Comparison of ENCODE assay signal across 1 cellular context in the genomic region with DNA sequence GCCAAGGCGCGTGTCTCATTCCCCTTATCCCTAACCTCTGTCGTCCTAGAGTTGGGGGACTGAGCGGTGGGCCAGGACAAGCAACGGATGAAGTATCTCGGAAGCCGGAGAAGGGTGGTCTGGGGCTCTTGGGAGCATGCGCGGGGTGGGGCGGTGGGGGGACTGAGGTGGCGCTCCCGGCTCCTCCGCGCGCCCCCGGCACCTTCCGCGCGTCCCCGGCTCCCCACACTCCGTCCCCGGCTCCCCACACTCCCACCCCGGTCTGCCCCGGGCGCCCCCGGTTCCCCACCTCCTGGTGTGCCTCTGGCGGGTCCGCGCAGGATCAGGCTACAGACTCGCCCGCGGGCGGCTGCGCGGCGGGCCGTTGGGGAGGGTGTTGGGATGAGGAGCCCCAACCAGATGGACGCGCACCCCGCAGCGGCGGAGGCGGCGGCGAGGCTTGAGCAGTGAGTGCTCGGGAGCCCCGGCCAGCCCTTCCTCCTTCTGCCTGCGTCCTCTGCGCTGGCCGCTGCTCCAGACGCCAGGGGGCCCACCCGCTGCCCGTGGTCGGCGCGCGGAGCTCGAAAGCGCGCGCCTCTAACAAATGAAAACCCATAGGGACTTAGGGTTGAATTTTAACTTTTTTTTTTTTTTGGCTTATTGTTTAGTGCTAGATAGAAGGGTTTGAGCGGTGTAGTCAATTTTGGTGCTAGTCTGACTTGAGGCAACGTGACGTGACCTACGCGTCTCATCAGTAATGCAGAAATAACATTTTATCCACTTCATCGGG.
TF ChIP-seq lines count a peak whose summit lies in the region.

No MANE protein-coding gene starts in this region.

TF ChIP-seq in HepG2, 621 proteins besides CTCF, POLR2A, EP300 and RAD21 (continued from another document and continues in another):
- TF ChIP-seq, protein P1, sequence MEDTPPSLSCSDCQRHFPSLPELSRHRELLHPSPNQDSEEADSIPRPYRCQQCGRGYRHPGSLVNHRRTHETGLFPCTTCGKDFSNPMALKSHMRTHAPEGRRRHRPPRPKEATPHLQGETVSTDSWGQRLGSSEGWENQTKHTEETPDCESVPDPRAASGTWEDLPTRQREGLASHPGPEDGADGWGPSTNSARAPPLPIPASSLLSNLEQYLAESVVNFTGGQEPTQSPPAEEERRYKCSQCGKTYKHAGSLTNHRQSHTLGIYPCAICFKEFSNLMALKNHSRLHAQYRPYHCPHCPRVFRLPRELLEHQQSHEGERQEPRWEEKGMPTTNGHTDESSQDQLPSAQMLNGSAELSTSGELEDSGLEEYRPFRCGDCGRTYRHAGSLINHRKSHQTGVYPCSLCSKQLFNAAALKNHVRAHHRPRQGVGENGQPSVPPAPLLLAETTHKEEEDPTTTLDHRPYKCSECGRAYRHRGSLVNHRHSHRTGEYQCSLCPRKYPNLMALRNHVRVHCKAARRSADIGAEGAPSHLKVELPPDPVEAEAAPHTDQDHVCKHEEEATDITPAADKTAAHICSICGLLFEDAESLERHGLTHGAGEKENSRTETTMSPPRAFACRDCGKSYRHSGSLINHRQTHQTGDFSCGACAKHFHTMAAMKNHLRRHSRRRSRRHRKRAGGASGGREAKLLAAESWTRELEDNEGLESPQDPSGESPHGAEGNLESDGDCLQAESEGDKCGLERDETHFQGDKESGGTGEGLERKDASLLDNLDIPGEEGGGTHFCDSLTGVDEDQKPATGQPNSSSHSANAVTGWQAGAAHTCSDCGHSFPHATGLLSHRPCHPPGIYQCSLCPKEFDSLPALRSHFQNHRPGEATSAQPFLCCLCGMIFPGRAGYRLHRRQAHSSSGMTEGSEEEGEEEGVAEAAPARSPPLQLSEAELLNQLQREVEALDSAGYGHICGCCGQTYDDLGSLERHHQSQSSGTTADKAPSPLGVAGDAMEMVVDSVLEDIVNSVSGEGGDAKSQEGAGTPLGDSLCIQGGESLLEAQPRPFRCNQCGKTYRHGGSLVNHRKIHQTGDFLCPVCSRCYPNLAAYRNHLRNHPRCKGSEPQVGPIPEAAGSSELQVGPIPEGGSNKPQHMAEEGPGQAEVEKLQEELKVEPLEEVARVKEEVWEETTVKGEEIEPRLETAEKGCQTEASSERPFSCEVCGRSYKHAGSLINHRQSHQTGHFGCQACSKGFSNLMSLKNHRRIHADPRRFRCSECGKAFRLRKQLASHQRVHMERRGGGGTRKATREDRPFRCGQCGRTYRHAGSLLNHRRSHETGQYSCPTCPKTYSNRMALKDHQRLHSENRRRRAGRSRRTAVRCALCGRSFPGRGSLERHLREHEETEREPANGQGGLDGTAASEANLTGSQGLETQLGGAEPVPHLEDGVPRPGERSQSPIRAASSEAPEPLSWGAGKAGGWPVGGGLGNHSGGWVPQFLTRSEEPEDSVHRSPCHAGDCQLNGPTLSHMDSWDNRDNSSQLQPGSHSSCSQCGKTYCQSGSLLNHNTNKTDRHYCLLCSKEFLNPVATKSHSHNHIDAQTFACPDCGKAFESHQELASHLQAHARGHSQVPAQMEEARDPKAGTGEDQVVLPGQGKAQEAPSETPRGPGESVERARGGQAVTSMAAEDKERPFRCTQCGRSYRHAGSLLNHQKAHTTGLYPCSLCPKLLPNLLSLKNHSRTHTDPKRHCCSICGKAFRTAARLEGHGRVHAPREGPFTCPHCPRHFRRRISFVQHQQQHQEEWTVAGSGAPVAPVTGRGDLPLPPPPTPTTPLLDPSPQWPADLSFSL (CRISPR knock-in tag; IDR thresholded peaks at IDR 0.05), result no peak
- TF ChIP-seq ZNF567 (CRISPR knock-in tag; IDR thresholded peaks at IDR 0.05; ENCODE audit: borderline replicate concordance) (0 out of 2 replicates have a peak, but pooled peaks have one; percentile 55), SMARCE1 (IDR thresholded peaks at IDR 0.05; ENCODE audit: borderline replicate concordance) (no peak), HOXA3 (CRISPR knock-in tag; IDR thresholded peaks at IDR 0.05) (peak; percentile 60), CHCHD3 (CRISPR knock-in tag; IDR thresholded peaks at IDR 0.05) (no peak), HNF4A (CRISPR knock-in tag; IDR thresholded peaks at IDR 0.05) (no peak), ZZZ3 (CRISPR knock-in tag; IDR thresholded peaks at IDR 0.05; ENCODE audit: borderline replicate concordance) (no peak), AGO2 (optimal IDR thresholded peaks at IDR 0.05; ENCODE audit: low read depth, low read length) (peak; percentile 37), ZFP1 (CRISPR knock-in tag; IDR thresholded peaks at IDR 0.05) (no peak), KMT2B (CRISPR knock-in tag; IDR thresholded peaks at IDR 0.05) (0 out of 2 replicates have a peak, but pooled peaks have one; percentile 35), ZNF431 (CRISPR knock-in tag; IDR thresholded peaks at IDR 0.05; ENCODE audit: borderline replicate concordance, low read depth) (no peak), ZNF678 (CRISPR knock-in tag; IDR thresholded peaks at IDR 0.05) (no peak), NONO (IDR thresholded peaks at IDR 0.05) (no peak), NONO (CRISPR knock-in tag; conservative IDR thresholded peaks at IDR 0.05) (no peak), ZFP41 (CRISPR knock-in tag; IDR thresholded peaks at IDR 0.05; ENCODE audit: borderline replicate concordance) (no peak), DPF2 (CRISPR knock-in tag; IDR thresholded peaks at IDR 0.05; ENCODE audit: borderline replicate concordance, low read depth) (no peak), ATF7 (IDR thresholded peaks at IDR 0.05) (no peak), ATF7 (CRISPR knock-in tag; IDR thresholded peaks at IDR 0.05) (no peak; the same call in 1 of the 2 replicates), PRMT3 (CRISPR knock-in tag; IDR thresholded peaks at IDR 0.05; ENCODE audit: borderline replicate concordance, low read depth) (no peak), MAZ (IDR thresholded peaks at IDR 0.05; ENCODE audit: borderline replicate concordance, low read depth, low read length) (no peak), MAZ (CRISPR knock-in tag; IDR thresholded peaks at IDR 0.05; ENCODE audit: low read depth) (peak; percentile 76; the same call in 1 of the 2 replicates), ZFY (CRISPR knock-in tag; IDR thresholded peaks at IDR 0.05) (peak; percentile 38; the same call in 1 of the 2 replicates), CEBPB (IDR thresholded peaks at IDR 0.05; ENCODE audit: borderline replicate concordance, low read depth, low read length) (no peak), SNAI1 (CRISPR knock-in tag; IDR thresholded peaks at IDR 0.05; ENCODE audit: borderline replicate concordance) (no peak), ZNF256 (CRISPR knock-in tag; conservative IDR thresholded peaks at IDR 0.05) (no peak), ZNF589 (CRISPR knock-in tag; conservative IDR thresholded peaks at IDR 0.05) (no peak), MXD4 (CRISPR knock-in tag; IDR thresholded peaks at IDR 0.05) (peak; percentile 69; the same call in 1 of the 2 replicates), ZNF20 (CRISPR knock-in tag; IDR thresholded peaks at IDR 0.05) (no peak)
- TF ChIP-seq, protein P2, sequence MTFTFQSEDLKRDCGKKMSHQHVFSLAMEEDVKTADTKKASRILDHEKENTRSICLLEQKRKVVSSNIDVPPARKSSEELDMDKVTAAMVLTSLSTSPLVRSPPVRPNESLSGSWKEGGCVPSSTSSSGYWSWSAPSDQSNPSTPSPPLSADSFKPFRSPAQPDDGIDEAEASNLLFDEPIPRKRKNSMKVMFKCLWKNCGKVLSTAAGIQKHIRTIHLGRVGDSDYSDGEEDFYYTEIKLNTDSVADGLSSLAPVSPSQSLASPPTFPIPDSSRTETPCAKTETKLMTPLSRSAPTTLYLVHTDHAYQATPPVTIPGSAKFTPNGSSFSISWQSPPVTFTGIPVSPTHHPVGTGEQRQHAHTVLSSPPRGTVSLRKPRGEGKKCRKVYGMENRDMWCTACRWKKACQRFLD (CRISPR knock-in tag; IDR thresholded peaks at IDR 0.05; ENCODE audit: borderline replicate concordance), result no peak
- TF ChIP-seq, protein P3, sequence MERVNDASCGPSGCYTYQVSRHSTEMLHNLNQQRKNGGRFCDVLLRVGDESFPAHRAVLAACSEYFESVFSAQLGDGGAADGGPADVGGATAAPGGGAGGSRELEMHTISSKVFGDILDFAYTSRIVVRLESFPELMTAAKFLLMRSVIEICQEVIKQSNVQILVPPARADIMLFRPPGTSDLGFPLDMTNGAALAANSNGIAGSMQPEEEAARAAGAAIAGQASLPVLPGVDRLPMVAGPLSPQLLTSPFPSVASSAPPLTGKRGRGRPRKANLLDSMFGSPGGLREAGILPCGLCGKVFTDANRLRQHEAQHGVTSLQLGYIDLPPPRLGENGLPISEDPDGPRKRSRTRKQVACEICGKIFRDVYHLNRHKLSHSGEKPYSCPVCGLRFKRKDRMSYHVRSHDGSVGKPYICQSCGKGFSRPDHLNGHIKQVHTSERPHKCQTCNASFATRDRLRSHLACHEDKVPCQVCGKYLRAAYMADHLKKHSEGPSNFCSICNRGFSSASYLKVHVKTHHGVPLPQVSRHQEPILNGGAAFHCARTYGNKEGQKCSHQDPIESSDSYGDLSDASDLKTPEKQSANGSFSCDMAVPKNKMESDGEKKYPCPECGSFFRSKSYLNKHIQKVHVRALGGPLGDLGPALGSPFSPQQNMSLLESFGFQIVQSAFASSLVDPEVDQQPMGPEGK (CRISPR knock-in tag; IDR thresholded peaks at IDR 0.05), result peak; percentile 89
- TF ChIP-seq, protein P4, sequence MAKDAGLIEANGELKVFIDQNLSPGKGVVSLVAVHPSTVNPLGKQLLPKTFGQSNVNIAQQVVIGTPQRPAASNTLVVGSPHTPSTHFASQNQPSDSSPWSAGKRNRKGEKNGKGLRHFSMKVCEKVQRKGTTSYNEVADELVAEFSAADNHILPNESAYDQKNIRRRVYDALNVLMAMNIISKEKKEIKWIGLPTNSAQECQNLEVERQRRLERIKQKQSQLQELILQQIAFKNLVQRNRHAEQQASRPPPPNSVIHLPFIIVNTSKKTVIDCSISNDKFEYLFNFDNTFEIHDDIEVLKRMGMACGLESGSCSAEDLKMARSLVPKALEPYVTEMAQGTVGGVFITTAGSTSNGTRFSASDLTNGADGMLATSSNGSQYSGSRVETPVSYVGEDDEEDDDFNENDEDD (CRISPR knock-in tag; IDR thresholded peaks at IDR 0.05; ENCODE audit: borderline replicate concordance), result peak; percentile 68; the same call in 1 of the 2 replicates
- TF ChIP-seq, protein P5, sequence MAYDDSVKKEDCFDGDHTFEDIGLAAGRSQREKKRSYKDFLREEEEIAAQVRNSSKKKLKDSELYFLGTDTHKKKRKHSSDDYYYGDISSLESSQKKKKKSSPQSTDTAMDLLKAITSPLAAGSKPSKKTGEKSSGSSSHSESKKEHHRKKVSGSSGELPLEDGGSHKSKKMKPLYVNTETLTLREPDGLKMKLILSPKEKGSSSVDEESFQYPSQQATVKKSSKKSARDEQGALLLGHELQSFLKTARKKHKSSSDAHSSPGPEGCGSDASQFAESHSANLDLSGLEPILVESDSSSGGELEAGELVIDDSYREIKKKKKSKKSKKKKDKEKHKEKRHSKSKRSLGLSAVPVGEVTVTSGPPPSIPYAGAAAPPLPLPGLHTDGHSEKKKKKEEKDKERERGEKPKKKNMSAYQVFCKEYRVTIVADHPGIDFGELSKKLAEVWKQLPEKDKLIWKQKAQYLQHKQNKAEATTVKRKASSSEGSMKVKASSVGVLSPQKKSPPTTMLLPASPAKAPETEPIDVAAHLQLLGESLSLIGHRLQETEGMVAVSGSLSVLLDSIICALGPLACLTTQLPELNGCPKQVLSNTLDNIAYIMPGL (CRISPR knock-in tag; IDR thresholded peaks at IDR 0.05; ENCODE audit: borderline replicate concordance in 1 of 2, low read depth in 1 of 2), result peak; percentile 88 to 91
- TF ChIP-seq, protein P6, sequence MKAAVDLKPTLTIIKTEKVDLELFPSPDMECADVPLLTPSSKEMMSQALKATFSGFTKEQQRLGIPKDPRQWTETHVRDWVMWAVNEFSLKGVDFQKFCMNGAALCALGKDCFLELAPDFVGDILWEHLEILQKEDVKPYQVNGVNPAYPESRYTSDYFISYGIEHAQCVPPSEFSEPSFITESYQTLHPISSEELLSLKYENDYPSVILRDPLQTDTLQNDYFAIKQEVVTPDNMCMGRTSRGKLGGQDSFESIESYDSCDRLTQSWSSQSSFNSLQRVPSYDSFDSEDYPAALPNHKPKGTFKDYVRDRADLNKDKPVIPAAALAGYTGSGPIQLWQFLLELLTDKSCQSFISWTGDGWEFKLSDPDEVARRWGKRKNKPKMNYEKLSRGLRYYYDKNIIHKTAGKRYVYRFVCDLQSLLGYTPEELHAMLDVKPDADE (CRISPR knock-in tag; IDR thresholded peaks at IDR 0.05), result no peak
- TF ChIP-seq, protein P7, sequence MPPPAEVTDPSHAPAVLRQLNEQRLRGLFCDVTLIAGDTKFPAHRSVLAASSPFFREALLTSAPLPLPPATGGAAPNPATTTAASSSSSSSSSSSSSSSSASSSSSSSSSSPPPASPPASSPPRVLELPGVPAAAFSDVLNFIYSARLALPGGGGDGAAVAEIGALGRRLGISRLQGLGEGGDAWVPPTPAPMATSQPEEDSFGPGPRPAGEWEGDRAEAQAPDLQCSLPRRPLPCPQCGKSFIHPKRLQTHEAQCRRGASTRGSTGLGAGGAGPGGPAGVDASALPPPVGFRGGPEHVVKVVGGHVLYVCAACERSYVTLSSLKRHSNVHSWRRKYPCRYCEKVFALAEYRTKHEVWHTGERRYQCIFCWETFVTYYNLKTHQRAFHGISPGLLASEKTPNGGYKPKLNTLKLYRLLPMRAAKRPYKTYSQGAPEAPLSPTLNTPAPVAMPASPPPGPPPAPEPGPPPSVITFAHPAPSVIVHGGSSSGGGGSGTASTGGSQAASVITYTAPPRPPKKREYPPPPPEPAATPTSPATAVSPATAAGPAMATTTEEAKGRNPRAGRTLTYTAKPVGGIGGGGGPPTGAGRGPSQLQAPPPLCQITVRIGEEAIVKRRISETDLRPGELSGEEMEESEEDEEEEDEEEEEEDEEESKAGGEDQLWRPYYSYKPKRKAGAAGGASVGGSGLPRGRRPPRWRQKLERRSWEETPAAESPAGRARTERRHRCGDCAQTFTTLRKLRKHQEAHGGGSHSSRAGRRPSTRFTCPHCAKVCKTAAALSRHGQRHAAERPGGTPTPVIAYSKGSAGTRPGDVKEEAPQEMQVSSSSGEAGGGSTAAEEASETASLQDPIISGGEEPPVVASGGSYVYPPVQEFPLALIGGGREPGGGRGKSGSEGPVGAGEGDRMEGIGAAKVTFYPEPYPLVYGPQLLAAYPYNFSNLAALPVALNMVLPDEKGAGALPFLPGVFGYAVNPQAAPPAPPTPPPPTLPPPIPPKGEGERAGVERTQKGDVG (CRISPR knock-in tag; IDR thresholded peaks at IDR 0.05; ENCODE audit: borderline replicate concordance), result no peak
- TF ChIP-seq, protein P8, sequence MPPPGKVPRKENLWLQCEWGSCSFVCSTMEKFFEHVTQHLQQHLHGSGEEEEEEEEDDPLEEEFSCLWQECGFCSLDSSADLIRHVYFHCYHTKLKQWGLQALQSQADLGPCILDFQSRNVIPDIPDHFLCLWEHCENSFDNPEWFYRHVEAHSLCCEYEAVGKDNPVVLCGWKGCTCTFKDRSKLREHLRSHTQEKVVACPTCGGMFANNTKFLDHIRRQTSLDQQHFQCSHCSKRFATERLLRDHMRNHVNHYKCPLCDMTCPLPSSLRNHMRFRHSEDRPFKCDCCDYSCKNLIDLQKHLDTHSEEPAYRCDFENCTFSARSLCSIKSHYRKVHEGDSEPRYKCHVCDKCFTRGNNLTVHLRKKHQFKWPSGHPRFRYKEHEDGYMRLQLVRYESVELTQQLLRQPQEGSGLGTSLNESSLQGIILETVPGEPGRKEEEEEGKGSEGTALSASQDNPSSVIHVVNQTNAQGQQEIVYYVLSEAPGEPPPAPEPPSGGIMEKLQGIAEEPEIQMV (CRISPR knock-in tag; IDR thresholded peaks at IDR 0.05; ENCODE audit: low read depth), result no peak
- TF ChIP-seq, protein P9, sequence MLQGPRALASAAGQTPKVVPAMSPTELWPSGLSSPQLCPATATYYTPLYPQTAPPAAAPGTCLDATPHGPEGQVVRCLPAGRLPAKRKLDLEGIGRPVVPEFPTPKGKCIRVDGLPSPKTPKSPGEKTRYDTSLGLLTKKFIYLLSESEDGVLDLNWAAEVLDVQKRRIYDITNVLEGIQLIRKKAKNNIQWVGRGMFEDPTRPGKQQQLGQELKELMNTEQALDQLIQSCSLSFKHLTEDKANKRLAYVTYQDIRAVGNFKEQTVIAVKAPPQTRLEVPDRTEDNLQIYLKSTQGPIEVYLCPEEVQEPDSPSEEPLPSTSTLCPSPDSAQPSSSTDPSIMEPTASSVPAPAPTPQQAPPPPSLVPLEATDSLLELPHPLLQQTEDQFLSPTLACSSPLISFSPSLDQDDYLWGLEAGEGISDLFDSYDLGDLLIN (CRISPR knock-in tag; IDR thresholded peaks at IDR 0.05; ENCODE audit: borderline replicate concordance), result no peak
